8 cellular contexts compared by ENCODE assay signal in genomic region chr12:13472690-13473089, GRCh38.
DNase-seq lines count a peak whose midpoint lies in the region; ATAC-seq and TF ChIP-seq lines count a peak whose summit lies in the region.
"Had no signal": no experiment of that assay in that cellular context is flagged by ENCODE, and none has a peak within 500 bp of the region (broad histone marks: within the 10 kb centered on the region; RNA-seq: fewer than 3 reads in every experiment).

No MANE protein-coding gene starts in this region.

- H3K27ac ChIP-seq in right lobe of liver = no peak overlapping the region
- no peak overlapping the region for H3K27ac ChIP-seq in substantia nigra (ENCODE audit: low read depth, low read length, poor library complexity, severe bottlenecking)

- TF ChIP-seq CTCF in right lobe of liver (IDR thresholded peaks at IDR 0.05) = no peak

- peak; percentile 79 for DNase-seq in skeletal muscle cell (ENCODE audit: low read depth)
- DNase-seq in right lobe of liver = no peak
- DNase-seq in substantia nigra (lab: John Stamatoyannopoulos, UW) = no peak
- DNase-seq in OCI-M1 (lab: John Stamatoyannopoulos, UW) = no peak
- DNase-seq: NCI-H1930 had no signal

- no peaks in the 10 kb centered on the region for H3K36me3 ChIP-seq in right lobe of liver

- no peak for TF ChIP-seq POLR2A in right lobe of liver (IDR thresholded peaks at IDR 0.05)

- intact Hi-C loops in right lobe of liver (cut with DNase I) = no loop called here

- H3K27me3 ChIP-seq in right lobe of liver = no peaks in the 10 kb centered on the region

- 88% methylated on average over 5 of the region's 5 CpGs for WGBS in right lobe of liver (ENCODE audit: insufficient coverage, low coverage, low lambda C conversion rate, missing lambda C conversion rate)

- H3K4me1 ChIP-seq in right lobe of liver = no peaks in the 10 kb centered on the region

- H3K4me3 ChIP-seq in skeletal muscle cell (ENCODE audit: low read depth, low read length) (no peak overlapping the region), right lobe of liver (no peak overlapping the region)

- H3K9me3 ChIP-seq in right lobe of liver = no peaks in the 10 kb centered on the region

- ATAC-seq in GM18909 (IDR thresholded peaks at IDR 0.05; ENCODE audit: poor library complexity, unreplicated experiment) (peak; percentile 99), HG02588 (IDR thresholded peaks at IDR 0.05; ENCODE audit: unreplicated experiment) (peak; percentile 95), HG03565 (IDR thresholded peaks at IDR 0.05; ENCODE audit: unreplicated experiment) (peak; percentile 99), right lobe of liver (no peak)

Comparison
In these comparisons a context has a peak if more than half of its experiments do, and no peak if none do; other contexts are left out.
1. ATAC-seq: peak in GM18909 (single experiment), HG02588 (single experiment) and HG03565 (single experiment); none in right lobe of liver (0 of 4).